ENCODE assay signal across 9 cellular contexts in the genomic region with DNA sequence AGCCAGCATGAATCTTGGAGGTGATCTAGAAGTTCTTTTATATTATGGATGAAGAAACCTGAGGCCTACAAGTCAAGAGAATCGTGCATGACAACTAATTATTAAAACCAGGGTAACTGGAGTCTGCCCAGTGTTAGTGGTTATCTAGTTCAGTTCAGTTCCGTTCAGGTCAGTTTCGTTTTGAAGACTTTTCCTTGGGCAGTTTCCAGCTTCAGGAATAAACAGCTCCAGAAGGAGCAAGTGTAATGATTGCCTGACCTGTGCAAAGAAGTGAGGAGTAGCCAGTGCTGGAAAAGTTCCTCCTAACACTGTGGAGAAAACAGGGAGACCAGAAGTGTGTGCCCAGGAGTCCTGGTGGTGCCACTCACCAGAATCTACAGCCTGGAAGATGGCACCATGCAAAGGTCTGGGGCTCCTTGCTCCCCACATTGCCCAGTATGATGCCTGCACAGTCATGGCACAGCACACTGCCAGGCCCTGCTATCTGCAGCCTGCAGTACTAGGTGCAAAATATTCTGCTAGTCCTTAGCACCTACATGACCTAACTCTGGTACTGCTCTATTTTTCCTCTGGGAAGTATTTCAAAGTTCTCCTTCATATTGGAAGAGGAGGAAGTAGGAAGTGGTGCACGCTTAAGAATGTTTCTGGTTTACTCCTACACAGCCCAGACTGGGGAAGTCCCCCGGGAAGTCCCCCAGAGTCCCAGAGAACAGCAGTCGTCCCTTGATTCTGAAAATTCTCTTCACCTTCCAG.
DNase-seq lines count a peak whose midpoint lies in the region; ATAC-seq and TF ChIP-seq lines count a peak whose summit lies in the region.
"Had no signal": no experiment of that assay in that cellular context is flagged by ENCODE, and none has a peak within 500 bp of the region (broad histone marks: within the 10 kb centered on the region; RNA-seq: fewer than 3 reads in every experiment).

No MANE protein-coding gene starts in this region.

- TF ChIP-seq CTCF in nephron (IDR thresholded peaks at IDR 0.05; ENCODE audit: unreplicated experiment in 3 of 3), result no peak

- peak overlapping the region in 2 of 3 experiments; percentile 30 to 47 for H3K27ac Mint-ChIP-seq in nephron

- H3K4me3 Mint-ChIP-seq in nephron, result no peak overlapping the region

- H3K4me1 Mint-ChIP-seq in nephron, result peaks cover 25% of the 10 kb centered on the region

- POLR2A ChIA-PET in HEK293T (lab: Yijun Ruan, JAX), result no interaction called here

- H3K36me3 Mint-ChIP-seq in nephron (ENCODE audit: low read depth), result peaks cover 3% of the 10 kb centered on the region

- peak; percentile 56 to 65 for DNase-seq in activated T-cell treated with anti-CD3 and anti-CD28 coated beads, Interleukin-2, amount 50 U/mL, for 48 hours
- no peak for DNase-seq in RKO (ENCODE audit: low spot score)
- DNase-seq in activated gamma-delta T cell (lab: John Stamatoyannopoulos, UW), result no peak
- no peak for DNase-seq in SHP77 (lab: John Stamatoyannopoulos, UW)
- DNase-seq in HEK293T (ENCODE audit: extremely low spot score), result no peak
- DNase-seq: GDM1 had no signal

- ATAC-seq in GM18520 (IDR thresholded peaks at IDR 0.05; ENCODE audit: unreplicated experiment) (peak; percentile 36), HG02588 (IDR thresholded peaks at IDR 0.05; ENCODE audit: unreplicated experiment) (peak; percentile 80)

- peaks cover 12% of the 10 kb centered on the region for H3K27me3 Mint-ChIP-seq in nephron (ENCODE audit: low read depth)

- peaks cover 6% of the 10 kb centered on the region for H3K9me3 Mint-ChIP-seq in nephron

- CTCF ChIA-PET in HEK293T (lab: Yijun Ruan, JAX), result no interaction called here

TF ChIP-seq in HEK293T, 16 proteins besides CTCF, POLR2A, EP300 and RAD21:
- TF ChIP-seq FOXK2 (IDR thresholded peaks at IDR 0.05) (no peak), SUZ12 (IDR thresholded peaks at IDR 0.05) (no peak), ARNT (IDR thresholded peaks at IDR 0.05) (no peak), LEF1 (IDR thresholded peaks at IDR 0.05; ENCODE audit: borderline replicate concordance) (no peak), TARDBP (IDR thresholded peaks at IDR 0.05) (no peak), ZNF384 (IDR thresholded peaks at IDR 0.05) (no peak), FOXM1 (IDR thresholded peaks at IDR 0.05; ENCODE audit: borderline replicate concordance) (no peak), ELF4 (IDR thresholded peaks at IDR 0.05) (no peak), L3MBTL2 (conservative IDR thresholded peaks at IDR 0.05) (no peak), NFRKB (IDR thresholded peaks at IDR 0.05) (no peak), CTBP1 (IDR thresholded peaks at IDR 0.05; ENCODE audit: borderline replicate concordance) (no peak), SP1 (IDR thresholded peaks at IDR 0.05) (no peak), FOXA1 (IDR thresholded peaks at IDR 0.05) (no peak), BHLHE40 (IDR thresholded peaks at IDR 0.05; ENCODE audit: borderline replicate concordance) (no peak), HDGF (IDR thresholded peaks at IDR 0.05; ENCODE audit: borderline replicate concordance) (no peak)
- TF ChIP-seq, protein P1, sequence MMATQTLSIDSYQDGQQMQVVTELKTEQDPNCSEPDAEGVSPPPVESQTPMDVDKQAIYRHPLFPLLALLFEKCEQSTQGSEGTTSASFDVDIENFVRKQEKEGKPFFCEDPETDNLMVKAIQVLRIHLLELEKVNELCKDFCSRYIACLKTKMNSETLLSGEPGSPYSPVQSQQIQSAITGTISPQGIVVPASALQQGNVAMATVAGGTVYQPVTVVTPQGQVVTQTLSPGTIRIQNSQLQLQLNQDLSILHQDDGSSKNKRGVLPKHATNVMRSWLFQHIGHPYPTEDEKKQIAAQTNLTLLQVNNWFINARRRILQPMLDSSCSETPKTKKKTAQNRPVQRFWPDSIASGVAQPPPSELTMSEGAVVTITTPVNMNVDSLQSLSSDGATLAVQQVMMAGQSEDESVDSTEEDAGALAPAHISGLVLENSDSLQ (IDR thresholded peaks at IDR 0.05), result no peak

Comparison
In these comparisons a context has a peak if more than half of its experiments do, and no peak if none do; other contexts are left out.
1. DNase-seq: peak in activated T-cell treated with anti-CD3 and anti-CD28 coated beads, Interleukin-2, amount 50 U/mL, for 48 hours (2 of 2); none in RKO (single experiment), activated gamma-delta T cell (single experiment), SHP77 (0 of 2) and HEK293T (single experiment).